In the genomic region with DNA sequence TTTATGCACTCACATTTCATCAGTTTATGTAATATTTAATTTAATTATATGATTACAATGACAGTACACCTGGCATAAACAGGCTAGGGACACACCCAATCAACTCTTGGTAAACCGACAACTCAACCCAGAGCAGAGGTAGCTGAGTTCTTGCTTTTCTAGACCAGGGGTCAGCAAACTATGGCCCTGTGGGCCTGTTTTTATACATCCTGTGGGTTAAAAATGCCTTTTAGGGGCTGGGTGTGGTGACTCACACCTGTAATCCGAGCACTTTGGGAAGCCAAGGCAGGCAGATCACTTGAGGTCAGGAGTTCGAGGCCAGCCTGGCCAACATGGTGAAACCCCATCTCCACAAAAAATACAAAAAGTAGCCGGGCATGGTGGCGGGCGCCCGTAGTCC, we compare ENCODE assay signal across 21 cellular contexts.
"Had no signal": no experiment of that assay in that cellular context is flagged by ENCODE, and none has a peak within 500 bp of the region (broad histone marks: within the 10 kb centered on the region; RNA-seq: fewer than 3 reads in every experiment).

No MANE protein-coding gene starts in this region.

- H3K9ac ChIP-seq: parathyroid adenoma had no signal

- H3K4me3 ChIP-seq: esophagus squamous epithelium, lung, right lobe of liver, suprapubic skin, transverse colon, upper lobe of right lung, uterus had no signal

- H3K4me1 ChIP-seq: esophagus squamous epithelium, parathyroid adenoma, right lobe of liver, suprapubic skin, transverse colon, upper lobe of right lung, uterus had no signal

- H3K9me3 ChIP-seq: esophagus squamous epithelium, right lobe of liver, suprapubic skin, transverse colon, upper lobe of right lung, uterus had no signal

- H3K27me3 ChIP-seq: esophagus squamous epithelium, right lobe of liver, suprapubic skin, transverse colon, upper lobe of right lung, uterus had no signal

- ATAC-seq: effector memory CD8-positive, alpha-beta T cell; left lobe of liver; natural killer cell; right lobe of liver; stimulated activated naive CD8-positive, alpha-beta T cell treated with anti-CD3 and anti-CD28 coated beads, Interleukin-15, amount 100 ng/mL, for 72 hours; upper lobe of right lung had no signal

- H2AFZ ChIP-seq: parathyroid adenoma had no signal

- DNase-seq: cortex of kidney; effector memory CD8-positive, alpha-beta T cell; erythroblast; esophagus squamous epithelium; hypothalamus; immature natural killer cell; natural killer cell; right lobe of liver; small intestine; stimulated activated CD4-positive, alpha-beta T cell treated with anti-CD3 and anti-CD28 coated beads, Interleukin-15, amount 100 ng/mL, for 24 hours; stimulated activated CD4-positive, alpha-beta T cell treated with anti-CD3 and anti-CD28 coated beads, Interleukin-4, amount 100 ng/mL, for 1 hour; stimulated activated CD8-positive, alpha-beta memory T cell treated with anti-CD3 and anti-CD28 coated beads, Interleukin-4, amount 100 ng/mL, for 48 hours; stimulated activated naive CD4-positive, alpha-beta T cell; stimulated activated naive CD8-positive, alpha-beta T cell treated with anti-CD3 and anti-CD28 coated beads, Interleukin-15, amount 100 ng/mL, for 72 hours; transverse colon; upper lobe of right lung; uterus had no signal

- H3K36me3 ChIP-seq: esophagus squamous epithelium, right lobe of liver, suprapubic skin, transverse colon, upper lobe of right lung, uterus had no signal

- H3K27ac ChIP-seq: esophagus squamous epithelium, parathyroid adenoma, right lobe of liver, suprapubic skin, transverse colon, upper lobe of right lung, uterus had no signal

- H3K79me2 ChIP-seq: parathyroid adenoma had no signal
